8 cellular contexts compared by ENCODE assay signal in the genomic region with DNA sequence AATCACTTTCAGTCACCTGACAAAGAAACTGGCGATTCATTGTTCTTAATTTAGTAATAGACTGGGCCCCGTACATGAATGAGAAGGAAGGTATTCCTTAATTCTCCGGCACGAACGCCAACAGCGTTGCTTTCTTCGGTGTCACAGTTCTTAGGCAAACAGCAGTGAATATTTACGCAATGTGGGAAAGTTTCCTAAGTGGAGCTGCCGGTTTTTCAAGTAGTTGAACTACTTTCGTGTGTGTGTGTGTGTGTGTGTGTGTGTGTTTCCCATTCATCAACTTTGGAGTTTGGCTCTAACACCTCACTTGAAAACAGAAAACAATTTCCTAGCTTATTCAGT. TPM values are rescaled to one million over a fixed set of nuclear protein-coding genes. Genes with fewer than 3 reads are reported as not detected.
A peak's percentile ranks its signal among the peaks of the same experiment; 100 is the strongest.
DNase-seq lines count a peak whose midpoint lies in the region; ATAC-seq and TF ChIP-seq lines count a peak whose summit lies in the region.

No MANE protein-coding gene starts in this region.

- H3K27me3 Mint-ChIP-seq in activated naive CD4-positive, alpha-beta T cell treated with anti-CD3 and anti-CD28 coated beads for 36 hours (ENCODE audit: low read depth) = no peaks in the 10 kb centered on the region
- H3K27me3 Mint-ChIP-seq in naive B cell = no peaks in the 10 kb centered on the region

- peak overlapping the region; percentile 95 for H3K4me3 Mint-ChIP-seq in activated naive CD4-positive, alpha-beta T cell treated with anti-CD3 and anti-CD28 coated beads for 36 hours
- peak overlapping the region; percentile 91 to 98 (median 97) for H3K4me3 Mint-ChIP-seq in naive B cell

- H3K4me1 Mint-ChIP-seq in activated naive CD4-positive, alpha-beta T cell treated with anti-CD3 and anti-CD28 coated beads for 36 hours (ENCODE audit: low read depth) = peaks cover 19% of the 10 kb centered on the region
- H3K4me1 Mint-ChIP-seq in naive B cell = peaks cover 12 to 25% (median 13%) of the 10 kb centered on the region in 3 donors

- H3K36me3 Mint-ChIP-seq in activated naive CD4-positive, alpha-beta T cell treated with anti-CD3 and anti-CD28 coated beads for 36 hours (ENCODE audit: low read depth) = no peaks in the 10 kb centered on the region
- no peaks in the 10 kb centered on the region for H3K36me3 Mint-ChIP-seq in naive B cell

- peak overlapping the region; percentile 85 for H3K27ac ChIP-seq in SJCRH30

- H3K9me3 ChIP-seq in SJCRH30 (replicated peaks) = no peaks in the 10 kb centered on the region

- no peaks in the 10 kb centered on the region for H3K36me3 ChIP-seq in SJCRH30

- H3K27ac Mint-ChIP-seq in activated naive CD4-positive, alpha-beta T cell treated with anti-CD3 and anti-CD28 coated beads for 36 hours = peak overlapping the region; percentile 98
- peak overlapping the region; percentile 80 to 99 (median 98) for H3K27ac Mint-ChIP-seq in naive B cell

- no peaks in the 10 kb centered on the region for H3K4me1 ChIP-seq in SJCRH30

- TF ChIP-seq CTCF in epithelial cell of esophagus (IDR thresholded peaks at IDR 0.05; ENCODE audit: insufficient read depth, low read depth, low read length, missing control alignments) = no peak

- no peak for DNase-seq in activated naive CD4-positive, alpha-beta T cell treated with anti-CD3 and anti-CD28 coated beads for 36 hours
- DNase-seq in activated naive CD4-positive, alpha-beta T cell treated with anti-CD3 and anti-CD28 coated beads, Interleukin-2, amount 50 U/mL, for 16 hours = no peak
- DNase-seq in SJCRH30 (no peak), epithelial cell of esophagus (ENCODE audit: low read depth) (peak; percentile 93), naive B cell (no peak), islet precursor cell (no peak), COR-L47 (lab: John Stamatoyannopoulos, UW) (no peak)

- CTCF ChIA-PET in activated naive CD4-positive, alpha-beta T cell treated with anti-CD3 and anti-CD28 coated beads for 36 hours (lab: Charles Lee) = interaction anchor here (1.1 to 2.1 kb wide), 2 partner anchors 51 to 97 kb away, joined by 4 to 5 read pairs; no protein-coding TSS in a partner anchor

- intact Hi-C loops in activated naive CD4-positive, alpha-beta T cell treated with anti-CD3 and anti-CD28 coated beads for 36 hours (cut with micrococcal nuclease) = loop anchor here (1.0 to 5.0 kb wide), 6 partner anchors 64 to 782 kb away; a partner anchor contains a TSS

- no peaks in the 10 kb centered on the region for H3K27me3 ChIP-seq in SJCRH30

- H3K9me3 Mint-ChIP-seq in activated naive CD4-positive, alpha-beta T cell treated with anti-CD3 and anti-CD28 coated beads for 36 hours = peaks cover 1% of the 10 kb centered on the region
- peaks cover 0 to 19% (median 13%) of the 10 kb centered on the region in 7 donors for H3K9me3 Mint-ChIP-seq in naive B cell

- H3K4me3 ChIP-seq in SJCRH30 (peak overlapping the region; percentile 69), epithelial cell of esophagus (ENCODE audit: low read length) (peak overlapping the region; percentile 66)

- ATAC-seq in naive B cell (ENCODE audit: low read depth in 2 of 2) (no peak), HG02610 (IDR thresholded peaks at IDR 0.05; ENCODE audit: unreplicated experiment) (no peak)

RNA-seq across cellular contexts. Expression of a gene that starts 0.7 kb away (rescaled TPM):
- 10 to 100 TPM; 14.8 to 14.9 TPM for total RNA-seq in activated naive CD4-positive, alpha-beta T cell treated with anti-CD3 and anti-CD28 coated beads for 36 hours
- 15.2 and 15.4 TPM in 2 replicates for total RNA-seq in SJCRH30 (2014; rRNA removed; shearing (Covaris generic))
- polyA plus RNA-seq in naive B cell (ENCODE audit: low read depth in 6 of 6) = 10 to 100 TPM; 16.7 to 28.9 (median 23.3) TPM

RNA-seq across cellular contexts. Expression of a gene that starts 55.4 kb away (rescaled TPM):
- total RNA-seq in activated naive CD4-positive, alpha-beta T cell treated with anti-CD3 and anti-CD28 coated beads for 36 hours = not detected
- 0.03 TPM in 1 of 2 replicates, not detected in the other for total RNA-seq in SJCRH30 (2014; rRNA removed; shearing (Covaris generic))
- not detected for polyA plus RNA-seq in naive B cell (ENCODE audit: low read depth in 6 of 6)
